ENCODE assay signal across 7 cellular contexts in genomic region chr11:2305140-2305861, GRCh38. TPM values are rescaled to one million over a fixed set of nuclear protein-coding genes. Genes with fewer than 3 reads are reported as not detected.
A peak's percentile ranks its signal among the peaks of the same experiment; 100 is the strongest.
DNase-seq lines count a peak whose midpoint lies in the region; ATAC-seq, FAIRE-seq and TF ChIP-seq lines count a peak whose summit lies in the region.

No MANE protein-coding gene starts in this region.

- FAIRE-seq in kidney (lab: Jason Lieb, UNC), result no peak

- H3K4me1 ChIP-seq in kidney (ENCODE audit: control insufficient read depth in 1 of 2, insufficient read depth in 1 of 2, low read depth in 1 of 2, low read length in 2 of 2), result peaks cover 6 to 16% of the 10 kb centered on the region in 2 donors

- H3K27ac ChIP-seq in kidney (ENCODE audit: low read depth in 2 of 2, low read length in 2 of 2), result peak overlapping the region; percentile 17 to 22

- H3K9me3 ChIP-seq in kidney (ENCODE audit: control insufficient read depth in 1 of 2, low read length in 2 of 2), result no peaks in the 10 kb centered on the region

- DNase-seq in NCI-H1092 treated with DMSO at 0.1 percent for 48 hours (lab: John Stamatoyannopoulos, UW), result peak; percentile 64
- DNase-seq in activated CD4-positive, CD25-positive, alpha-beta regulatory T cell treated with anti-CD3 and anti-CD28 coated beads, Interleukin-2, amount 50 U/mL, for 16 hours (ENCODE audit: low read depth, low spot score), result peak; percentile 61
- peak; percentile 77 to 83 for DNase-seq in cardiac fibroblast (ENCODE audit: low read depth in 2 of 2)
- DNase-seq in kidney, result peak; percentile 94
- peak; percentile 63 to 86 for DNase-seq in stimulated activated CD4-positive, alpha-beta T cell treated with anti-CD3 and anti-CD28 coated beads, Interleukin-15, amount 100 ng/mL, for 48 hours (ENCODE audit: low read depth in 2 of 2)

- no peaks in the 10 kb centered on the region for H3K36me3 ChIP-seq in kidney (ENCODE audit: control insufficient read depth in 1 of 2, insufficient read depth in 2 of 2, low read length in 2 of 2)

- no peak overlapping the region for H3K4me3 ChIP-seq in cardiac fibroblast (replicated peaks in 1 of 2; ENCODE audit: low read depth in 2 of 2, low read length in 2 of 2)
- no peak overlapping the region for H3K4me3 ChIP-seq in kidney (ENCODE audit: low read length in 2 of 2)

- intact Hi-C loops in kidney (cut with DNase I), result no loop called here

- TF ChIP-seq CTCF in GM12874 (IDR thresholded peaks at IDR 0.05; ENCODE audit: insufficient read depth, low read depth, low read length) (peak; percentile 97), cardiac fibroblast (IDR thresholded peaks at IDR 0.05; ENCODE audit: low read depth, low read length) (peak; percentile 95), kidney (IDR thresholded peaks at IDR 0.05; ENCODE audit: borderline replicate concordance, extremely low read depth, insufficient read depth) (peak; percentile 96)

- H3K9ac ChIP-seq in kidney (ENCODE audit: low read length in 2 of 2), result peak overlapping the region in 1 of 2 donors; percentile 7

- no peak for ATAC-seq in HG02763 (IDR thresholded peaks at IDR 0.05; ENCODE audit: unreplicated experiment)

RNA-seq across cellular contexts. Expression of gene TSPAN32, which starts 3.5 kb away (rescaled TPM):
- total RNA-seq in kidney, result 6.1 TPM
- 0.75 TPM for polyA plus RNA-seq in kidney (ENCODE audit: insufficient read depth, low read depth, low replicate concordance)

RNA-seq across cellular contexts. Expression of gene C11orf21, which starts 3.6 kb away (rescaled TPM):
- total RNA-seq in kidney, result 4.9 TPM
- 0.17 TPM for polyA plus RNA-seq in kidney (ENCODE audit: insufficient read depth, low read depth, low replicate concordance)

RNA-seq across cellular contexts. Expression of gene ASCL2, which starts 34.9 kb away (rescaled TPM):
- total RNA-seq in kidney, result 5.0 TPM
- polyA plus RNA-seq in kidney (ENCODE audit: insufficient read depth, low read depth, low replicate concordance), result 1.2 TPM
